ENCODE assay signal across 2 cellular contexts in the genomic region with DNA sequence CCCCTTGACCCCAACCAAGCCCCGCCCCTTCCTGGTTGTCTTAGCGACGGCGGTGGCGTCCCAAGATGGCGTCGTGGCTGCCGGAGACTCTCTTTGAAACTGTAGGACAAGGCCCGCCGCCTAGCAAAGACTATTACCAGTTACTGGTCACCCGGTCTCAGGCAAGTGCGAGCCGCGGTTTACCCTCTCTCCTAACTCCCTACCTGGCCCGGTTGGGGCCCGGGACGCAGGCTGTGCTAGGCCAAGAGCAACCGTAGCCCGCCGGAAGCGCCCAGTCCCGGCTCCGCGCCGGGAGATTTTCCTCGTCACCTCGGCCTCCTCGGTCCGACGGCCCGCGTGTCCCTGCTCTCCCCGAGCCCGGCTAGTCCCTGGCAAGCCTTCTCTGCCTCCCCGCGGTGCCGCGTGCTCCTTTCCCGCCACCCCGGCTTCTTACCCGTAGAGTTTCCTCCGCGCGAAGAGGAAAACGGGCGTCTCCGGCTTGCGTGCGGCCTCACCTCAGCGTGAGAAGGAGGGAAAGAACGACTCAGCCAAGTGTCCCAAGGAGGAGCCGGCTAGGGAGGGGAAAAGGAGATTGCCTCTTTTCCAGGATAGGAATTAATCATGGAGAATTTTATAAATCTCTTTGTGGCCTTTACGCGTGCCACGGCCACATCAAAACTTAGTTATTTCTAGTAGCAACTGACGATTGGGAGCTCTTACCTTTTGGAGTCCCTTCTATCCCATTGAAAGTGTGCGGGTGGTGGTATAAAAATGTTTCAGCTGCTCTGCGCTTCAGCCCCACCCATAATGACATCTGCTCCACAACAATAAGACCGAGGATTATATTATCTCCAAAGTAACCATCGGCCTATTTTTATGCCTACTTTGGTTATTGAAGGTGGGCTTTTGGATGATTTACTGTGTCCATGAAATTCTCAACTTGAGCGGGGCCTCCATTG.
TF ChIP-seq lines count a peak whose summit lies in the region.

A gene with protein sequence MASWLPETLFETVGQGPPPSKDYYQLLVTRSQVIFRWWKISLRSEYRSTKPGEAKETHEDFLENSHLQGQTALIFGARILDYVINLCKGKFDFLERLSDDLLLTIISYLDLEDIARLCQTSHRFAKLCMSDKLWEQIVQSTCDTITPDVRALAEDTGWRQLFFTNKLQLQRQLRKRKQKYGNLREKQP (plus strand): TSS at position 55 of the 938 bp plus-strand sequence. CDS start 11 bp downstream, at position 66.

TF ChIP-seq in A549, 52 proteins besides CTCF, POLR2A, EP300 and RAD21 (continued from another document):
- TF ChIP-seq USF2 (IDR thresholded peaks at IDR 0.05) = no peak

TF ChIP-seq in WTC11, 78 proteins besides CTCF, POLR2A, EP300 and RAD21 (continued from another document):
- no peak for TF ChIP-seq ZNF281 (CRISPR knock-in tag; IDR thresholded peaks at IDR 0.05)
- TF ChIP-seq, protein P1, sequence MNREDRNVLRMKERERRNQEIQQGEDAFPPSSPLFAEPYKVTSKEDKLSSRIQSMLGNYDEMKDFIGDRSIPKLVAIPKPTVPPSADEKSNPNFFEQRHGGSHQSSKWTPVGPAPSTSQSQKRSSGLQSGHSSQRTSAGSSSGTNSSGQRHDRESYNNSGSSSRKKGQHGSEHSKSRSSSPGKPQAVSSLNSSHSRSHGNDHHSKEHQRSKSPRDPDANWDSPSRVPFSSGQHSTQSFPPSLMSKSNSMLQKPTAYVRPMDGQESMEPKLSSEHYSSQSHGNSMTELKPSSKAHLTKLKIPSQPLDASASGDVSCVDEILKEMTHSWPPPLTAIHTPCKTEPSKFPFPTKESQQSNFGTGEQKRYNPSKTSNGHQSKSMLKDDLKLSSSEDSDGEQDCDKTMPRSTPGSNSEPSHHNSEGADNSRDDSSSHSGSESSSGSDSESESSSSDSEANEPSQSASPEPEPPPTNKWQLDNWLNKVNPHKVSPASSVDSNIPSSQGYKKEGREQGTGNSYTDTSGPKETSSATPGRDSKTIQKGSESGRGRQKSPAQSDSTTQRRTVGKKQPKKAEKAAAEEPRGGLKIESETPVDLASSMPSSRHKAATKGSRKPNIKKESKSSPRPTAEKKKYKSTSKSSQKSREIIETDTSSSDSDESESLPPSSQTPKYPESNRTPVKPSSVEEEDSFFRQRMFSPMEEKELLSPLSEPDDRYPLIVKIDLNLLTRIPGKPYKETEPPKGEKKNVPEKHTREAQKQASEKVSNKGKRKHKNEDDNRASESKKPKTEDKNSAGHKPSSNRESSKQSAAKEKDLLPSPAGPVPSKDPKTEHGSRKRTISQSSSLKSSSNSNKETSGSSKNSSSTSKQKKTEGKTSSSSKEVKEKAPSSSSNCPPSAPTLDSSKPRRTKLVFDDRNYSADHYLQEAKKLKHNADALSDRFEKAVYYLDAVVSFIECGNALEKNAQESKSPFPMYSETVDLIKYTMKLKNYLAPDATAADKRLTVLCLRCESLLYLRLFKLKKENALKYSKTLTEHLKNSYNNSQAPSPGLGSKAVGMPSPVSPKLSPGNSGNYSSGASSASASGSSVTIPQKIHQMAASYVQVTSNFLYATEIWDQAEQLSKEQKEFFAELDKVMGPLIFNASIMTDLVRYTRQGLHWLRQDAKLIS (CRISPR knock-in tag; IDR thresholded peaks at IDR 0.05; ENCODE audit: borderline replicate concordance) = 0 out of 2 replicates have a peak, but pooled peaks have one; percentile 69
- no peak for TF ChIP-seq SMAD3 (CRISPR knock-in tag; IDR thresholded peaks at IDR 0.05; ENCODE audit: borderline replicate concordance)
- TF ChIP-seq JAZF1 (CRISPR knock-in tag; IDR thresholded peaks at IDR 0.05) = no peak
- TF ChIP-seq GABPB1 (CRISPR knock-in tag; IDR thresholded peaks at IDR 0.05) = 0 out of 2 replicates have a peak, but pooled peaks have one; percentile 35
- TF ChIP-seq, protein P2, sequence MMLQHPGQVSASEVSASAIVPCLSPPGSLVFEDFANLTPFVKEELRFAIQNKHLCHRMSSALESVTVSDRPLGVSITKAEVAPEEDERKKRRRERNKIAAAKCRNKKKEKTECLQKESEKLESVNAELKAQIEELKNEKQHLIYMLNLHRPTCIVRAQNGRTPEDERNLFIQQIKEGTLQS (CRISPR knock-in tag; conservative IDR thresholded peaks at IDR 0.05) = no peak
- no peak for TF ChIP-seq USF2 (CRISPR knock-in tag; IDR thresholded peaks at IDR 0.05)
- 0 out of 2 replicates have a peak, but pooled peaks have one; percentile 39 for TF ChIP-seq NR1H2 (CRISPR knock-in tag; IDR thresholded peaks at IDR 0.05)
- TF ChIP-seq, protein P3, sequence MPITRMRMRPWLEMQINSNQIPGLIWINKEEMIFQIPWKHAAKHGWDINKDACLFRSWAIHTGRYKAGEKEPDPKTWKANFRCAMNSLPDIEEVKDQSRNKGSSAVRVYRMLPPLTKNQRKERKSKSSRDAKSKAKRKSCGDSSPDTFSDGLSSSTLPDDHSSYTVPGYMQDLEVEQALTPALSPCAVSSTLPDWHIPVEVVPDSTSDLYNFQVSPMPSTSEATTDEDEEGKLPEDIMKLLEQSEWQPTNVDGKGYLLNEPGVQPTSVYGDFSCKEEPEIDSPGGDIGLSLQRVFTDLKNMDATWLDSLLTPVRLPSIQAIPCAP (CRISPR knock-in tag; IDR thresholded peaks at IDR 0.05) = no peak
- TF ChIP-seq, protein P4, sequence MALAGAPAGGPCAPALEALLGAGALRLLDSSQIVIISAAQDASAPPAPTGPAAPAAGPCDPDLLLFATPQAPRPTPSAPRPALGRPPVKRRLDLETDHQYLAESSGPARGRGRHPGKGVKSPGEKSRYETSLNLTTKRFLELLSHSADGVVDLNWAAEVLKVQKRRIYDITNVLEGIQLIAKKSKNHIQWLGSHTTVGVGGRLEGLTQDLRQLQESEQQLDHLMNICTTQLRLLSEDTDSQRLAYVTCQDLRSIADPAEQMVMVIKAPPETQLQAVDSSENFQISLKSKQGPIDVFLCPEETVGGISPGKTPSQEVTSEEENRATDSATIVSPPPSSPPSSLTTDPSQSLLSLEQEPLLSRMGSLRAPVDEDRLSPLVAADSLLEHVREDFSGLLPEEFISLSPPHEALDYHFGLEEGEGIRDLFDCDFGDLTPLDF (CRISPR knock-in tag; IDR thresholded peaks at IDR 0.05) = 0 out of 2 replicates have a peak, but pooled peaks have one; percentile 41
- no peak for TF ChIP-seq ZBTB21 (CRISPR knock-in tag; IDR thresholded peaks at IDR 0.05; ENCODE audit: borderline replicate concordance)
- no peak for TF ChIP-seq TP53 (CRISPR knock-in tag; IDR thresholded peaks at IDR 0.05)
- no peak for TF ChIP-seq TCF7 (CRISPR knock-in tag; IDR thresholded peaks at IDR 0.05; ENCODE audit: low read depth)
- TF ChIP-seq, protein P5, sequence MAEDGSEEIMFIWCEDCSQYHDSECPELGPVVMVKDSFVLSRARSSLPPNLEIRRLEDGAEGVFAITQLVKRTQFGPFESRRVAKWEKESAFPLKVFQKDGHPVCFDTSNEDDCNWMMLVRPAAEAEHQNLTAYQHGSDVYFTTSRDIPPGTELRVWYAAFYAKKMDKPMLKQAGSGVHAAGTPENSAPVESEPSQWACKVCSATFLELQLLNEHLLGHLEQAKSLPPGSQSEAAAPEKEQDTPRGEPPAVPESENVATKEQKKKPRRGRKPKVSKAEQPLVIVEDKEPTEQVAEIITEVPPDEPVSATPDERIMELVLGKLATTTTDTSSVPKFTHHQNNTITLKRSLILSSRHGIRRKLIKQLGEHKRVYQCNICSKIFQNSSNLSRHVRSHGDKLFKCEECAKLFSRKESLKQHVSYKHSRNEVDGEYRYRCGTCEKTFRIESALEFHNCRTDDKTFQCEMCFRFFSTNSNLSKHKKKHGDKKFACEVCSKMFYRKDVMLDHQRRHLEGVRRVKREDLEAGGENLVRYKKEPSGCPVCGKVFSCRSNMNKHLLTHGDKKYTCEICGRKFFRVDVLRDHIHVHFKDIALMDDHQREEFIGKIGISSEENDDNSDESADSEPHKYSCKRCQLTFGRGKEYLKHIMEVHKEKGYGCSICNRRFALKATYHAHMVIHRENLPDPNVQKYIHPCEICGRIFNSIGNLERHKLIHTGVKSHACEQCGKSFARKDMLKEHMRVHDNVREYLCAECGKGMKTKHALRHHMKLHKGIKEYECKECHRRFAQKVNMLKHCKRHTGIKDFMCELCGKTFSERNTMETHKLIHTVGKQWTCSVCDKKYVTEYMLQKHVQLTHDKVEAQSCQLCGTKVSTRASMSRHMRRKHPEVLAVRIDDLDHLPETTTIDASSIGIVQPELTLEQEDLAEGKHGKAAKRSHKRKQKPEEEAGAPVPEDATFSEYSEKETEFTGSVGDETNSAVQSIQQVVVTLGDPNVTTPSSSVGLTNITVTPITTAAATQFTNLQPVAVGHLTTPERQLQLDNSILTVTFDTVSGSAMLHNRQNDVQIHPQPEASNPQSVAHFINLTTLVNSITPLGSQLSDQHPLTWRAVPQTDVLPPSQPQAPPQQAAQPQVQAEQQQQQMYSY (CRISPR knock-in tag; IDR thresholded peaks at IDR 0.05) = peak; percentile 78
- 0 out of 2 replicates have a peak, but pooled peaks have one; percentile 45 for TF ChIP-seq E2F5 (CRISPR knock-in tag; IDR thresholded peaks at IDR 0.05)
